16 cellular contexts compared by ENCODE assay signal in the genomic region with DNA sequence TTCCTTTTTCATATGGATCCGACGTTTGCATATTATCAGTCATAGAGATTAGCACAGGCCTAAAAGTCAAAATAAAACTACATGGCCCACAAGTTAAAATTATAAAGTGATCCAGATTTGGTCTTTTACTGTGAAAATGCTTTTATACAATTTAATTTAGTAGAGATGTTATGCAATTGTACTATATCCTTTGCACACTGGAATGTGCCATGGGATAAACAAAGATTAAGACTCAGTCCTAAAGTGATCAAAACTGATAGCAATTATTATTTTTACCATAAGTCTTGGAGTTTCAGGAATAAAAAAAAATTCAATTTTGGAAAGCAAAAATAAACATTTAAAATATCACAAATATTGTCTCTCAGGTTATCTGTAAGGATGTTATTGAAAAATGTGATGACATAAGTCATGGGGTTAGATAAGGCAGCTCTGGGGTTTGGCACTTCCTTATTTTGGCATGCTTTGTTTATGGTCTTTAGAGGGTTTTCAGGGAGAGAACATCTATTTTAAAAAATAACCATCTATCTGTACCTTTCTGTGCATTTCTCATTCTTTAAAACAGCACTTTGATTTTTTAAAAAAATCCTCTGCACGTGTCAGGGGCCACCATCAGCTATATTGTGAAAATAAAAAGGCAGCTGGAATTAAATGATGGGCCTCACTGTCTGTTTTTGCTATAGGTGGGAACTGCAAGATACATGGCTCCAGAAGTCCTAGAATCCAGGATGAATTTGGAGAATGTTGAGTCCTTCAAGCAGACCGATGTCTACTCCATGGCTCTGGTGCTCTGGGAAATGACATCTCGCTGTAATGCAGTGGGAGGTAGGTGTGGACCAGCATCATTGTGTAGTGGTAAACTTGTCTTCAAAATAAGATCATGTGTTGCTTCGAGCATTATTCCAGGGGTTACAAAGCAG.
DNase-seq lines count a peak whose midpoint lies in the region; ATAC-seq, FAIRE-seq and TF ChIP-seq lines count a peak whose summit lies in the region.
"Had no signal": no experiment of that assay in that cellular context is flagged by ENCODE, and none has a peak within 500 bp of the region (broad histone marks: within the 10 kb centered on the region; RNA-seq: fewer than 3 reads in every experiment).

No MANE protein-coding gene starts in this region.

- 1% methylated on average over 6 of the region's 6 CpGs for WGBS in K562 (ENCODE audit: insufficient coverage, low coverage, missing lambda C conversion rate)

- H4K20me1 ChIP-seq in K562 (replicated peaks; ENCODE audit: control insufficient read depth, insufficient read depth, low read length): no peaks in the 10 kb centered on the region

- TF ChIP-seq CTCF in NB4 (IDR thresholded peaks at IDR 0.05; ENCODE audit: low read depth, low read length) (no peak), K562 (IDR thresholded peaks at IDR 0.05 in 2 of 3, conservative IDR thresholded peaks at IDR 0.05 in 1 of 3; ENCODE audit: insufficient read depth in 2 of 3, low read depth in 1 of 3, low read length in 3 of 3) (no peak), BE2C (IDR thresholded peaks at IDR 0.05; ENCODE audit: low read depth, low read length) (no peak)

- no peaks in the 10 kb centered on the region for H3K36me3 ChIP-seq in K562 (ENCODE audit: control insufficient read depth, insufficient read depth, low read length)
- H3K36me3 ChIP-seq in BE2C: no peaks in the 10 kb centered on the region

- H3K27me3 Mint-ChIP-seq in activated CD4-positive, alpha-beta T cell treated with anti-CD3 and anti-CD28 coated beads, Interleukin-2, amount 10 ng/mL, durations not matched to agents 7 days and 5 days: no peaks in the 10 kb centered on the region
- H3K27me3 Mint-ChIP-seq in naive thymus-derived CD8-positive, alpha-beta T cell: no peaks in the 10 kb centered on the region

- H3K9me3 ChIP-seq in K562 (replicated peaks; ENCODE audit: control insufficient read depth, insufficient read depth, low read depth, low read length) (no peaks in the 10 kb centered on the region), BE2C (no peaks in the 10 kb centered on the region)
- H3K9me3 ChIP-seq: gastrocnemius medialis had no signal

- in situ Hi-C loops in K562 (cut with MboI): no loop called here

- H3K4me3 Mint-ChIP-seq in activated CD4-positive, alpha-beta T cell treated with anti-CD3 and anti-CD28 coated beads, Interleukin-2, amount 10 ng/mL, durations not matched to agents 7 days and 5 days: peak overlapping the region; percentile 37
- peak overlapping the region; percentile 1 to 70 (median 50) for H3K4me3 Mint-ChIP-seq in naive thymus-derived CD8-positive, alpha-beta T cell

- H3K79me2 ChIP-seq in K562 (ENCODE audit: control insufficient read depth, insufficient read depth, low read length): no peaks in the 10 kb centered on the region

- H3K9me1 ChIP-seq in K562 (ENCODE audit: control insufficient read depth, insufficient read depth, low read length): no peaks in the 10 kb centered on the region

- H3K4me2 ChIP-seq in K562 (ENCODE audit: insufficient read depth, low read length): no peak overlapping the region

- peak overlapping the region; percentile 76 for H3K27ac Mint-ChIP-seq in activated CD4-positive, alpha-beta T cell treated with anti-CD3 and anti-CD28 coated beads, Interleukin-2, amount 10 ng/mL, durations not matched to agents 7 days and 5 days
- H3K27ac Mint-ChIP-seq in naive thymus-derived CD8-positive, alpha-beta T cell: peak overlapping the region; percentile 76 to 100 (median 82)

- no peak overlapping the region for H3K27ac ChIP-seq in K562 (ENCODE audit: extremely low read depth, low read depth, low read length)

- POLR2A ChIA-PET in activated CD4-positive, alpha-beta T cell treated with anti-CD3 and anti-CD28 coated beads, Interleukin-2, amount 10 ng/mL, durations not matched to agents 7 days and 5 days (lab: Charles Lee): interaction anchor here (0.7 kb wide), 1 partner anchor 13 kb away, joined by 4 read pairs; no protein-coding TSS in a partner anchor
- POLR2A ChIA-PET in K562 (lab: Yijun Ruan, JAX): no interaction called here
- POLR2A ChIA-PET in naive thymus-derived CD8-positive, alpha-beta T cell (lab: Charles Lee): interaction anchor here (0.6 to 2.6 kb wide), 10 partner anchors 9 to 77 kb away, joined by 3 to 22 read pairs (median 6); partner anchors contain the start of gene TGFBR2

- H3K9me3 Mint-ChIP-seq in activated CD4-positive, alpha-beta T cell treated with anti-CD3 and anti-CD28 coated beads, Interleukin-2, amount 10 ng/mL, durations not matched to agents 7 days and 5 days: peaks cover 9% of the 10 kb centered on the region
- H3K9me3 Mint-ChIP-seq in naive thymus-derived CD8-positive, alpha-beta T cell: peaks cover 0 to 2% (median 0%) of the 10 kb centered on the region in 9 donors

- H3K4me3 ChIP-seq in NB4 (ENCODE audit: low read depth, low read length) (no peak overlapping the region), K562 (no peak overlapping the region), BE2C (ENCODE audit: low read depth, low read length) (no peak overlapping the region)
- H3K4me3 ChIP-seq: gastrocnemius medialis had no signal

- CTCF ChIA-PET in activated CD4-positive, alpha-beta T cell treated with anti-CD3 and anti-CD28 coated beads, Interleukin-2, amount 10 ng/mL, durations not matched to agents 7 days and 5 days (lab: Charles Lee): interaction anchor here (0.6 to 1.2 kb wide), 3 partner anchors 20 to 1661 kb away, joined by 3 read pairs; no protein-coding TSS in a partner anchor
- CTCF ChIA-PET in K562 (lab: Yijun Ruan, JAX; ENCODE audit: low intra/inter-chr PET ratio): no interaction called here

- no peak for TF ChIP-seq EP300 in K562 (IDR thresholded peaks at IDR 0.05; ENCODE audit: low read length)

- no peak overlapping the region for H2AFZ ChIP-seq in K562 (ENCODE audit: low read depth, low read length)

- no peaks in the 10 kb centered on the region for H3K4me1 ChIP-seq in K562 (replicated peaks in 1 of 2; ENCODE audit: control insufficient read depth in 2 of 2, insufficient read depth in 2 of 2, low read length in 2 of 2)
- H3K4me1 ChIP-seq in BE2C: no peaks in the 10 kb centered on the region

- peaks cover 93% of the 10 kb centered on the region for H3K4me1 Mint-ChIP-seq in activated CD4-positive, alpha-beta T cell treated with anti-CD3 and anti-CD28 coated beads, Interleukin-2, amount 10 ng/mL, durations not matched to agents 7 days and 5 days
- H3K4me1 Mint-ChIP-seq in naive thymus-derived CD8-positive, alpha-beta T cell: peaks cover 57 to 98% (median 98%) of the 10 kb centered on the region in 4 donors

- H3K9ac ChIP-seq in K562 (ENCODE audit: insufficient read depth in 1 of 2, low read depth in 2 of 2, low read length in 2 of 2): no peak overlapping the region

- intact Hi-C loops in K562 (cut with micrococcal nuclease): no loop called here

- FAIRE-seq in K562 (lab: Jason Lieb, UNC): no peak
- FAIRE-seq: GM19239, urothelium cell line had no signal

- TF ChIP-seq RAD21 in K562 (CRISPR knock-in tag; conservative IDR thresholded peaks at IDR 0.05 in 1 of 2, IDR thresholded peaks at IDR 0.05 in 1 of 2): no peak; a peak in 1 of 4 replicates

- no TSS peak for BruUV-seq in K562 (replicated peaks; lab: Mats Ljungman, UMichigan)

- ATAC-seq in K562: no peak
- peak; percentile 65 to 72 for ATAC-seq in naive thymus-derived CD8-positive, alpha-beta T cell
- ATAC-seq in GM18867 (IDR thresholded peaks at IDR 0.05; ENCODE audit: unreplicated experiment): no peak
- ATAC-seq: gastrocnemius medialis had no signal

- DNase-seq in activated CD4-positive, alpha-beta T cell treated with anti-CD3 and anti-CD28 coated beads, Interleukin-2, amount 10 ng/mL, durations not matched to agents 7 days and 5 days: no peak
- DNase-seq in activated CD4-positive, alpha-beta T cell treated with anti-CD3 and anti-CD28 coated beads, Interleukin-2, amount 50 U/mL, for 4 hours: no peak
- DNase-seq in NB4 (ENCODE audit: low read depth) (peak; percentile 43), K562 (ENCODE audit: extremely low read depth in 1 of 4, low spot score in 3 of 4) (no peak), BE2C (no peak), inferior parietal cortex (ENCODE audit: extremely low spot score) (no peak)
- peak in 2 of 10 donors; percentile 39 to 47 for DNase-seq in naive thymus-derived CD8-positive, alpha-beta T cell
- DNase-seq: amygdala, DMS53, H7, NCI-H1105 treated with DMSO at 0.1 percent for 48 hours, occipital lobe had no signal

- H3K27me3 ChIP-seq in K562 (ENCODE audit: control insufficient read depth in 2 of 2, insufficient read depth in 2 of 2, low read length in 2 of 2) (no peaks in the 10 kb centered on the region), BE2C (no peaks in the 10 kb centered on the region)
- H3K27me3 ChIP-seq: gastrocnemius medialis had no signal

- TF ChIP-seq POLR2A in NB4 (IDR thresholded peaks at IDR 0.05; ENCODE audit: extremely low read depth, insufficient read length) (no peak), K562 (conservative IDR thresholded peaks at IDR 0.05) (no peak)

- H3K36me3 Mint-ChIP-seq in activated CD4-positive, alpha-beta T cell treated with anti-CD3 and anti-CD28 coated beads, Interleukin-2, amount 10 ng/mL, durations not matched to agents 7 days and 5 days (ENCODE audit: low read depth): peaks cover 95% of the 10 kb centered on the region
- peaks cover 82 to 99% (median 94%) of the 10 kb centered on the region in 3 donors for H3K36me3 Mint-ChIP-seq in naive thymus-derived CD8-positive, alpha-beta T cell

TF ChIP-seq in K562, 482 proteins besides CTCF, POLR2A, EP300 and RAD21 (continues in another document):
- TF ChIP-seq PCBP1 (IDR thresholded peaks at IDR 0.05; ENCODE audit: low read depth, low read length, poor library complexity, severe bottlenecking): no peak
- peak; percentile 24; the same call in 1 of the 2 replicates for TF ChIP-seq BCL6 (CRISPR knock-in tag; IDR thresholded peaks at IDR 0.05)
- TF ChIP-seq MEIS2 (IDR thresholded peaks at IDR 0.05; ENCODE audit: partially characterized antibody): no peak
- no peak for TF ChIP-seq ZNF780A (CRISPR knock-in tag; IDR thresholded peaks at IDR 0.05)
- TF ChIP-seq, protein P1, sequence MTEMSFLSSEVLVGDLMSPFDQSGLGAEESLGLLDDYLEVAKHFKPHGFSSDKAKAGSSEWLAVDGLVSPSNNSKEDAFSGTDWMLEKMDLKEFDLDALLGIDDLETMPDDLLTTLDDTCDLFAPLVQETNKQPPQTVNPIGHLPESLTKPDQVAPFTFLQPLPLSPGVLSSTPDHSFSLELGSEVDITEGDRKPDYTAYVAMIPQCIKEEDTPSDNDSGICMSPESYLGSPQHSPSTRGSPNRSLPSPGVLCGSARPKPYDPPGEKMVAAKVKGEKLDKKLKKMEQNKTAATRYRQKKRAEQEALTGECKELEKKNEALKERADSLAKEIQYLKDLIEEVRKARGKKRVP (CRISPR knock-in tag; IDR thresholded peaks at IDR 0.05): peak; percentile 74; the same call in 1 of the 2 replicates

Comparison
In these comparisons a context has a peak if more than half of its experiments do, and no peak if none do; other contexts are left out.
1. ATAC-seq: peak in naive thymus-derived CD8-positive, alpha-beta T cell (2 of 2); none in K562 (single experiment) and GM18867 (single experiment).